1 cellular context compared by ENCODE assay signal in genomic region chr1:242890211-242890741, GRCh38.
A peak's percentile ranks its signal among the peaks of the same experiment; 100 is the strongest.
TF ChIP-seq lines count a peak whose summit lies in the region.

No MANE protein-coding gene starts in this region.

TF ChIP-seq in H1, 55 proteins besides CTCF, POLR2A, EP300 and RAD21 (continued from another document):
- peak; percentile 68 for TF ChIP-seq MAX (IDR thresholded peaks at IDR 0.05)
- TF ChIP-seq TAF1 (IDR thresholded peaks at IDR 0.05; ENCODE audit: low read depth, low read length): 0 out of 2 replicates have a peak, but pooled peaks have one; percentile 34
- TF ChIP-seq KDM4A (IDR thresholded peaks at IDR 0.05; ENCODE audit: low read depth, low read length, severe bottlenecking): peak; percentile 60
- TF ChIP-seq SIN3A (conservative IDR thresholded peaks at IDR 0.05 in 1 of 2, IDR thresholded peaks at IDR 0.05 in 1 of 2; ENCODE audit: low read depth in 1 of 2, low read length in 2 of 2): peak; percentile 49 to 69; a peak in 1 of 4 replicates
- TF ChIP-seq CBX5 (IDR thresholded peaks at IDR 0.05; ENCODE audit: low read depth, low read length): no peak
- no peak for TF ChIP-seq GTF2F1 (IDR thresholded peaks at IDR 0.05; ENCODE audit: borderline replicate concordance, low read depth, low read length)
TF ChIP-seq in H1: peak in this region for 7.
